Comparison of ENCODE assay signal across 34 cellular contexts in the genomic region with DNA sequence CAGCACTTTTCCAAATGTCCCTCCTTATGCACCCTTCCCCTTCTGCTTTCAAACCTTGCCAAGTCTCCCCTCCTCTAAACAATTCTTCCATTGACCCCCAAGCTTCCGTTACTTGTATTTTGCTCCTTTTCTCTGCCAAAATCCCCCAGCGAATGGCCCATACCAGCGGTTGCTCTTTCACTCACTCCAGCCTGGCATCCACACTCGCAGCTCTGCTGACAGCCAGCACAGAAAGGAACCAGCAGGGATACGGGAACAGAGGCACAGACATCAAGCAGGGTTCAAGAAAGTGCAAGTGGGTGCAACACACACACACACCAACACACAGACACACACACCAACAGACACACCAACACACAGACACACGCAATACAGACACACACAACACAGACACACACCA. TPM values are rescaled to one million over a fixed set of nuclear protein-coding genes. Genes with fewer than 3 reads are reported as not detected.
DNase-seq lines count a peak whose midpoint lies in the region; ATAC-seq and TF ChIP-seq lines count a peak whose summit lies in the region.
"Had no signal": no experiment of that assay in that cellular context is flagged by ENCODE, and none has a peak within 500 bp of the region (broad histone marks: within the 10 kb centered on the region; RNA-seq: fewer than 3 reads in every experiment).

No MANE protein-coding gene starts in this region.

- no peak overlapping the region for H3K27ac Mint-ChIP-seq in activated naive CD4-positive, alpha-beta T cell treated with anti-CD3 and anti-CD28 coated beads, Interleukin-2, amount 10 ng/mL, durations not matched to agents 7 days and 5 days
- H3K27ac Mint-ChIP-seq: activated naive CD8-positive, alpha-beta T cell treated with anti-CD3 and anti-CD28 coated beads for 36 hours; CD8-positive, alpha-beta memory T cell; natural killer cell treated with Interleukin-12 subunit alpha and Interleukin-12 subunit beta and Interleukin-15 and Interleukin-18, amount 100 ng/mL, for 72 hours; stimulated activated effector memory CD8-positive, alpha-beta T cell treated with anti-CD3 and anti-CD28 coated beads, Interleukin-12 subunit alpha, Interleukin-12 subunit beta, amount 100 ng/mL, for 72 hours had no signal

- H3K36me3 Mint-ChIP-seq in activated naive CD4-positive, alpha-beta T cell treated with anti-CD3 and anti-CD28 coated beads, Interleukin-2, amount 10 ng/mL, durations not matched to agents 7 days and 5 days = no peaks in the 10 kb centered on the region

- H3K4me1 Mint-ChIP-seq in activated naive CD4-positive, alpha-beta T cell treated with anti-CD3 and anti-CD28 coated beads, Interleukin-2, amount 10 ng/mL, durations not matched to agents 7 days and 5 days = no peaks in the 10 kb centered on the region
- H3K4me1 Mint-ChIP-seq: activated naive CD8-positive, alpha-beta T cell treated with anti-CD3 and anti-CD28 coated beads for 36 hours; CD8-positive, alpha-beta memory T cell; central memory CD8-positive, alpha-beta T cell had no signal

- H3K4me1 ChIP-seq in GM23248 (ENCODE audit: insufficient read depth) (peaks cover 16% of the 10 kb centered on the region), ascending aorta (peaks cover 4 to 24% of the 10 kb centered on the region in 2 donors), gastroesophageal sphincter (peaks cover 6 to 53% (median 22%) of the 10 kb centered on the region in 3 donors), stomach (peaks cover 16 to 23% (median 20%) of the 10 kb centered on the region in 4 donors)

- no peaks in the 10 kb centered on the region for H3K9me2 ChIP-seq in GM23248 (ENCODE audit: insufficient read depth)

- H3K9me3 ChIP-seq in GM23248 (ENCODE audit: low read depth) = no peaks in the 10 kb centered on the region
- H3K9me3 ChIP-seq in ascending aorta = no peaks in the 10 kb centered on the region
- H3K9me3 ChIP-seq in gastroesophageal sphincter = no peaks in the 10 kb centered on the region
- H3K9me3 ChIP-seq in stomach = no peaks in the 10 kb centered on the region
- H3K9me3 ChIP-seq: mucosa of descending colon, suprapubic skin, vagina had no signal

- no peak overlapping the region for H2AFZ ChIP-seq in GM23248

- no peak overlapping the region for H3K9ac ChIP-seq in GM23248

- ATAC-seq in gastroesophageal sphincter = no peak
- no peak for ATAC-seq in GM21390 (IDR thresholded peaks at IDR 0.05; ENCODE audit: unreplicated experiment)
- ATAC-seq: GM12878; HCT116; mucosa of descending colon; natural killer cell treated with Interleukin-12 subunit alpha and Interleukin-12 subunit beta and Interleukin-15 and Interleukin-18, amount 100 ng/mL, for 72 hours; stimulated activated effector memory CD8-positive, alpha-beta T cell treated with anti-CD3 and anti-CD28 coated beads, Interleukin-12 subunit alpha, Interleukin-12 subunit beta, amount 100 ng/mL, for 72 hours had no signal

- TF ChIP-seq CTCF in ascending aorta (IDR thresholded peaks at IDR 0.05) = no peak
- no peak for TF ChIP-seq CTCF in gastroesophageal sphincter (IDR thresholded peaks at IDR 0.05)
- no peak for TF ChIP-seq CTCF in stomach (IDR thresholded peaks at IDR 0.05)

- H3K27me3 Mint-ChIP-seq in activated naive CD4-positive, alpha-beta T cell treated with anti-CD3 and anti-CD28 coated beads, Interleukin-2, amount 10 ng/mL, durations not matched to agents 7 days and 5 days = no peaks in the 10 kb centered on the region
- H3K27me3 Mint-ChIP-seq: activated naive CD8-positive, alpha-beta T cell treated with anti-CD3 and anti-CD28 coated beads for 36 hours; CD8-positive, alpha-beta memory T cell; central memory CD8-positive, alpha-beta T cell; natural killer cell treated with Interleukin-12 subunit alpha and Interleukin-12 subunit beta and Interleukin-15 and Interleukin-18, amount 100 ng/mL, for 72 hours had no signal

- intact Hi-C loops in ascending aorta (cut with DNase I) = loop anchor here (2.0 kb wide), 1 partner anchor 38 kb away; no protein-coding TSS in a partner anchor
- intact Hi-C loops in stomach (cut with DNase I; ENCODE audit: low total_unique reads) = no loop called here

- H4K20me1 ChIP-seq in GM23248 (ENCODE audit: insufficient read depth) = no peaks in the 10 kb centered on the region

- no peaks in the 10 kb centered on the region for H3K36me3 ChIP-seq in GM23248 (ENCODE audit: low read depth)
- no peaks in the 10 kb centered on the region for H3K36me3 ChIP-seq in ascending aorta
- H3K36me3 ChIP-seq in gastroesophageal sphincter = no peaks in the 10 kb centered on the region
- no peaks in the 10 kb centered on the region for H3K36me3 ChIP-seq in stomach
- H3K36me3 ChIP-seq: suprapubic skin, vagina, WERI-Rb-1 had no signal

- no peak overlapping the region for H3K4me3 Mint-ChIP-seq in activated naive CD4-positive, alpha-beta T cell treated with anti-CD3 and anti-CD28 coated beads, Interleukin-2, amount 10 ng/mL, durations not matched to agents 7 days and 5 days
- H3K4me3 Mint-ChIP-seq: activated naive CD8-positive, alpha-beta T cell treated with anti-CD3 and anti-CD28 coated beads for 36 hours; CD8-positive, alpha-beta memory T cell; central memory CD8-positive, alpha-beta T cell; natural killer cell treated with Interleukin-12 subunit alpha and Interleukin-12 subunit beta and Interleukin-15 and Interleukin-18, amount 100 ng/mL, for 72 hours; stimulated activated effector memory CD8-positive, alpha-beta T cell treated with anti-CD3 and anti-CD28 coated beads, Interleukin-12 subunit alpha, Interleukin-12 subunit beta, amount 100 ng/mL, for 72 hours had no signal

- H3K4me3 ChIP-seq in GM23248 (no peak overlapping the region), ascending aorta (no peak overlapping the region), gastroesophageal sphincter (no peak overlapping the region), stomach (no peak overlapping the region)
- H3K4me3 ChIP-seq: GM12878, lung, mucosa of descending colon, suprapubic skin, vagina had no signal

- TF ChIP-seq EP300 in gastroesophageal sphincter (IDR thresholded peaks at IDR 0.05) = no peak
- TF ChIP-seq EP300 in stomach (IDR thresholded peaks at IDR 0.05) = no peak

- in situ Hi-C loops in GM23248 (cut with MboI) = no loop called here

- WGBS in GM23248 (ENCODE audit: low coverage in 1 of 2, low lambda C conversion rate in 2 of 2, missing lambda C conversion rate in 2 of 2), 2 experiments = 49 to 50% methylated on average over 6 of the region's 6 CpGs
- 18 to 40% methylated on average over 1 to 4 of the region's 6 CpGs for WGBS in gastroesophageal sphincter (ENCODE audit: low coverage in 1 of 2), 2 donors
- 39 to 65% (median 56%) methylated on average over 6 of the region's 6 CpGs for WGBS in stomach, 5 donors

- DNase-seq in GM23248 (peak; percentile 25), ascending aorta (ENCODE audit: low spot score in 2 of 2) (no peak), stomach (no peak), AG08396 (ENCODE audit: low spot score) (no peak), ecto neural progenitor cell (ENCODE audit: low spot score) (no peak)
- no peak for DNase-seq in activated naive CD4-positive, alpha-beta T cell treated with anti-CD3 and anti-CD28 coated beads, Interleukin-2, amount 10 ng/mL, durations not matched to agents 7 days and 5 days
- DNase-seq: activated CD4-positive, alpha-beta T cell treated with anti-CD3 and anti-CD28 coated beads for 48 hours; activated CD8-positive, alpha-beta memory T cell treated with anti-CD3 and anti-CD28 coated beads for 24 hours; activated effector memory CD4-positive, alpha-beta T cell treated with Interleukin-2 at 50 U/mL for 16 hours; activated naive CD8-positive, alpha-beta T cell treated with anti-CD3 and anti-CD28 coated beads for 36 hours; aorta; CD8-positive, alpha-beta memory T cell; DMS153; foreskin melanocyte; Karpas-422; mucosa of descending colon; NCI-H1436; NCI-H2081 treated with DMSO at 0.1 percent for 48 hours; NCI-H2227 treated with DMSO at 0.1 percent for 48 hours; NCI-H69; SIG-M5; stimulated activated CD4-positive, alpha-beta T cell treated with anti-CD3 and anti-CD28 coated beads, Interleukin-15, amount 100 ng/mL, for 24 hours; SW 1271; WERI-Rb-1 had no signal

- H3K9me3 Mint-ChIP-seq in activated naive CD4-positive, alpha-beta T cell treated with anti-CD3 and anti-CD28 coated beads, Interleukin-2, amount 10 ng/mL, durations not matched to agents 7 days and 5 days = no peaks in the 10 kb centered on the region
- H3K9me3 Mint-ChIP-seq: CD8-positive, alpha-beta memory T cell; central memory CD8-positive, alpha-beta T cell; natural killer cell treated with Interleukin-12 subunit alpha and Interleukin-12 subunit beta and Interleukin-15 and Interleukin-18, amount 100 ng/mL, for 72 hours; stimulated activated effector memory CD8-positive, alpha-beta T cell treated with anti-CD3 and anti-CD28 coated beads, Interleukin-12 subunit alpha, Interleukin-12 subunit beta, amount 100 ng/mL, for 72 hours had no signal

- TF ChIP-seq POLR2A in gastroesophageal sphincter (IDR thresholded peaks at IDR 0.05) (no peak), stomach (IDR thresholded peaks at IDR 0.05) (no peak)

- H3K27me3 ChIP-seq in GM23248 (replicated peaks; ENCODE audit: insufficient read depth) = no peaks in the 10 kb centered on the region
- no peaks in the 10 kb centered on the region for H3K27me3 ChIP-seq in ascending aorta
- H3K27me3 ChIP-seq in gastroesophageal sphincter = no peaks in the 10 kb centered on the region
- no peaks in the 10 kb centered on the region for H3K27me3 ChIP-seq in stomach
- H3K27me3 ChIP-seq: suprapubic skin, vagina had no signal

- H3K27ac ChIP-seq in GM23248 (no peak overlapping the region), ascending aorta (peak overlapping the region; percentile 41 to 51), gastroesophageal sphincter (peak overlapping the region in 3 of 4 donors; percentile 75 to 83 (median 79)), stomach (peak overlapping the region in 4 of 5 donors; percentile 2 to 78 (median 56))
- H3K27ac ChIP-seq: WERI-Rb-1 had no signal

- CTCF ChIA-PET in activated naive CD4-positive, alpha-beta T cell treated with anti-CD3 and anti-CD28 coated beads, Interleukin-2, amount 10 ng/mL, durations not matched to agents 7 days and 5 days (lab: Charles Lee) = no interaction called here

- no peaks in the 10 kb centered on the region for H3K79me2 ChIP-seq in GM23248 (ENCODE audit: insufficient read depth)

- peaks cover 18% of the 10 kb centered on the region for H3F3A ChIP-seq in GM23248 (ENCODE audit: insufficient read depth)

- H3K4me2 ChIP-seq in GM23248 (ENCODE audit: unreplicated experiment) = no peak overlapping the region

RNA-seq across cellular contexts. Expression of gene CDRT4, which starts 2.8 kb away (rescaled TPM):
- total RNA-seq in GM23248 (2014; rRNA removed; shearing (Covaris generic)) = 3.8 and 23.3 TPM in 2 replicates
- polyA plus RNA-seq in GM23248 (2016; fragmentation: Nextera tagmentation; extraction: Ambion mirVana) (3.0 and 4.1 TPM in 2 replicates), stomach (10 to 100 TPM in 1 of 3 donors, 1 to 10 TPM in 2; 1.5 to 12.8 (median 2.4) TPM)
- total RNA-seq in ascending aorta (3.7 TPM), gastroesophageal sphincter (1 to 10 TPM; 5.4 to 5.9 (median 5.5) TPM), stomach (10 to 100 TPM in 1 of 5 donors, 1 to 10 TPM in 2, not detected in 2; 4.5 to 12.5 (median 4.9) TPM)
- polyA plus RNA-seq: CD8-positive, alpha-beta memory T cell had no signal
